In genomic region chr12:105053116-105053572, GRCh38 we compare ENCODE assay signal across 8 cellular contexts. TPM values are rescaled to one million over a fixed set of nuclear protein-coding genes. Genes with fewer than 3 reads are reported as not detected.
DNase-seq lines count a peak whose midpoint lies in the region; ATAC-seq and TF ChIP-seq lines count a peak whose summit lies in the region.

No MANE protein-coding gene starts in this region.

- POLR2A ChIA-PET in AG04450 (lab: Yijun Ruan, JAX), result no interaction called here

- H3K36me3 ChIP-seq in neutrophil, result no peaks in the 10 kb centered on the region

- DNase-seq in AG04450 (ENCODE audit: low read depth, low spot score) (peak; percentile 46), LNCaP clone FGC (ENCODE audit: low read depth) (peak; percentile 58), RPMI7951 (ENCODE audit: low read depth) (peak; percentile 67), fibroblast of pulmonary artery (ENCODE audit: low read depth) (peak; percentile 86), substantia nigra (lab: John Stamatoyannopoulos, UW) (peak in 40 of 49 donors; percentile 1 to 61 (median 26))
- peak; percentile 83 to 87 for DNase-seq in activated T-cell treated with anti-CD3 and anti-CD28 coated beads, Interleukin-2, amount 50 U/mL, for 48 hours

- no peak overlapping the region for H3K27ac ChIP-seq in AG04450 (ENCODE audit: low read depth, low read length)
- H3K27ac ChIP-seq in neutrophil, result no peak overlapping the region
- H3K27ac ChIP-seq in substantia nigra (ENCODE audit: low read depth, low read length, poor library complexity, severe bottlenecking), result no peak overlapping the region

- H3K4me1 ChIP-seq in neutrophil (ENCODE audit: control insufficient read depth in 1 of 2, insufficient read depth in 1 of 2, low read depth in 1 of 2, low read length in 1 of 2), result no peaks in the 10 kb centered on the region

- CTCF ChIA-PET in AG04450 (lab: Charles Lee), result interaction anchor here (0.6 to 4.8 kb wide), 16 partner anchors 8 to 1110 kb away, joined by 3 to 27 read pairs (median 4); no protein-coding TSS in a partner anchor

- H3K4me3 ChIP-seq in AG04450 (ENCODE audit: low read depth, low read length) (no peak overlapping the region), LNCaP clone FGC (ENCODE audit: low read depth, low read length) (no peak overlapping the region), fibroblast of pulmonary artery (replicated peaks; ENCODE audit: low read depth, low read length) (no peak overlapping the region), neutrophil (ENCODE audit: low read depth in 1 of 2, low read length in 1 of 2) (no peak overlapping the region)

- H3K9me3 ChIP-seq in AG04450 (ENCODE audit: control insufficient read depth, insufficient read depth, low read length), result no peaks in the 10 kb centered on the region; the same call in 1 of the 2 replicates
- H3K9me3 ChIP-seq in neutrophil, result no peaks in the 10 kb centered on the region

- peak; percentile 68 for ATAC-seq in GM18907 (IDR thresholded peaks at IDR 0.05; ENCODE audit: unreplicated experiment)

- H3K27me3 ChIP-seq in AG04450 (ENCODE audit: control insufficient read depth, insufficient read depth, low read length) (no peaks in the 10 kb centered on the region), neutrophil (no peaks in the 10 kb centered on the region)

- TF ChIP-seq CTCF in AG04450 (IDR thresholded peaks at IDR 0.05; ENCODE audit: low read depth, low read length) (peak; percentile 88), LNCaP clone FGC (IDR thresholded peaks at IDR 0.05; ENCODE audit: control insufficient read depth, extremely low read depth, insufficient read depth) (peak; percentile 97), fibroblast of pulmonary artery (IDR thresholded peaks at IDR 0.05; ENCODE audit: low read length, missing control alignments) (peak; percentile 95), neutrophil (IDR thresholded peaks at IDR 0.05) (peak; percentile 84)

RNA-seq across cellular contexts. Expression of gene ALDH1L2, which starts 31.1 kb away (rescaled TPM):
- 90.5 and 116 TPM in 2 replicates for polyA plus RNA-seq in AG04450 (2011; rRNA removed)
- 66.2 and 86.0 TPM in 2 replicates for polyA minus RNA-seq in AG04450 (2011; rRNA and poly(A)+ RNA removed)
- total RNA-seq in RPMI7951 (2014; rRNA removed; shearing (Covaris generic)), result 6.7 and 13.8 TPM in 2 replicates

RNA-seq across cellular contexts. Expression of gene WASHC4, which starts 54.4 kb away (rescaled TPM):
- 33.8 and 59.4 TPM in 2 replicates for polyA plus RNA-seq in AG04450 (2011; rRNA removed)
- 35.2 and 75.5 TPM in 2 replicates for polyA minus RNA-seq in AG04450 (2011; rRNA and poly(A)+ RNA removed)
- total RNA-seq in RPMI7951 (2014; rRNA removed; shearing (Covaris generic)), result 73.2 and 83.6 TPM in 2 replicates

Comparison
In these comparisons a context has a peak if more than half of its experiments do, and no peak if none do; other contexts are left out.
1. DNase-seq: peak in every context shown above with its lines; median percentile 86 in fibroblast of pulmonary artery; 85 in activated T-cell treated with anti-CD3 and anti-CD28 coated beads, Interleukin-2, amount 50 U/mL, for 48 hours; 67 in RPMI7951; 58 in LNCaP clone FGC; 46 in AG04450; 26 in substantia nigra.